In the genomic region with DNA sequence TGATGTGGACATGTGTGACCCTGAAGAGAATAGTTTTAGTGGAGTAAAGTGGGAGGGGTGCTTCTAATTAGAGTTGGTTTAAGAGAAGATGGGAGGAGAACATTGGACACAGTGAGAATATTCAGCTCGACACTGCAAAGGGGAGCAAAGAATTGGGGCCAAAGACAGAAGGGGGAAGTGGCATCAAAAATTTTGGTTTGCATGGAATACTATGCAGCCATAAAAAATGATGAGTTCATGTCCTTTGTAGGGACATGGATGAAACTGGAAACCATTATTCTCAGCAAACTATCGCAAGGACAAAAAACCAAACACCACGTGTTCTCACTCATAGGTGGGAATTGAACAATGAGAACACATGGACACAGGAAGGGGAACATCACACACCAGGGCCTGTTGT, we compare ENCODE assay signal across 1 cellular context. TPM values are rescaled to one million over a fixed set of nuclear protein-coding genes. Genes with fewer than 3 reads are reported as not detected.
"Had no signal": no experiment of that assay in that cellular context is flagged by ENCODE, and none has a peak within 500 bp of the region (broad histone marks: within the 10 kb centered on the region; RNA-seq: fewer than 3 reads in every experiment).

No MANE protein-coding gene starts in this region.

RNA-seq across cellular contexts. Expression of a gene that starts 4.2 kb away (rescaled TPM):
- polyA plus RNA-seq: naive thymus-derived CD4-positive, alpha-beta T cell had no signal
